ENCODE assay signal across 1 cellular context in the genomic region with DNA sequence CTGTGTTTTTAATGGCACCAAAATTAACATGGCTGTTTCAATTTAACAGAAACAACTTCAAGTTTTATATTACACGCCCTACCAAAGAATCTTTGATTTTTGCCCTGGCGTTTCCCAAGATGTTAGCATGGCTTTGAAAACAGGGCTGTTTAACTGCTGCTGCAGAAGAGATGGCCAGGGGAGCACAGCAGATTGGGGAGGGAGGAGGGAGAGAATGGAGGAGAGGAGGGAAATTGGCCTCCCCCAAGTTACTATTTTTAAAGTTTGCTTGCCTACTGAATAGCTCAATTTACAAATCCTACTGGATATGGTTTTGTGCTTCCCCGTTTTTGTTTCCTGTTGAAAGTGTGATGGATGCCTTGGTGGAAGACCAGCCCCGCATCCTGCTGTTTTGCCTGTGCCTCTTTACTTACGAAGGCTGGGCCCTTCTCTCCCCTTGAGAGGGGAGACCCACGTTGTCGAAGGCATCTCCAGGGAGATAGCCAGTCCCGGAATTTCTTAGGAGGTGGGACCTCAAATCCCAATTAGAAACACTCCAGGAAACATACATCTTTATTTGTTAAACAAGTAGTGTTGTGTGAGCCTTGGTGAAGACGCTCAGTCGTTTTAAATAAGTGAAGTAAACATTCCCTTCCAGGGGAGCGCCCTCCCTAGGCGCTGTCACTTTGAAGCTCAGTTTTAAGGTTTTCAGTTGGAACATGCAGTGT.
TF ChIP-seq lines count a peak whose summit lies in the region.

No MANE protein-coding gene starts in this region.

TF ChIP-seq in H1, 55 proteins besides CTCF, POLR2A, EP300 and RAD21 (continued from another document):
- peak; percentile 82 for TF ChIP-seq NANOG (IDR thresholded peaks at IDR 0.05; ENCODE audit: insufficient read depth, low read depth, low read length, poor library complexity, severe bottlenecking)
- TF ChIP-seq, protein P1, sequence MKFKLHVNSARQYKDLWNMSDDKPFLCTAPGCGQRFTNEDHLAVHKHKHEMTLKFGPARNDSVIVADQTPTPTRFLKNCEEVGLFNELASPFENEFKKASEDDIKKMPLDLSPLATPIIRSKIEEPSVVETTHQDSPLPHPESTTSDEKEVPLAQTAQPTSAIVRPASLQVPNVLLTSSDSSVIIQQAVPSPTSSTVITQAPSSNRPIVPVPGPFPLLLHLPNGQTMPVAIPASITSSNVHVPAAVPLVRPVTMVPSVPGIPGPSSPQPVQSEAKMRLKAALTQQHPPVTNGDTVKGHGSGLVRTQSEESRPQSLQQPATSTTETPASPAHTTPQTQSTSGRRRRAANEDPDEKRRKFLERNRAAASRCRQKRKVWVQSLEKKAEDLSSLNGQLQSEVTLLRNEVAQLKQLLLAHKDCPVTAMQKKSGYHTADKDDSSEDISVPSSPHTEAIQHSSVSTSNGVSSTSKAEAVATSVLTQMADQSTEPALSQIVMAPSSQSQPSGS (IDR thresholded peaks at IDR 0.05; ENCODE audit: low read length): no peak
- TF ChIP-seq HDAC2 (IDR thresholded peaks at IDR 0.05; ENCODE audit: borderline replicate concordance in 1 of 2, low read depth in 2 of 2, low read length in 2 of 2): 0 out of 4 replicates have a peak, but pooled peaks of 1 of the 2 experiments have one; percentile 72
- TF ChIP-seq CREB1 (IDR thresholded peaks at IDR 0.05): 0 out of 2 replicates have a peak, but pooled peaks have one; percentile 32
- no peak for TF ChIP-seq ASH2L (IDR thresholded peaks at IDR 0.05; ENCODE audit: low read length)
- 0 out of 2 replicates have a peak, but pooled peaks have one; percentile 22 for TF ChIP-seq SP1 (IDR thresholded peaks at IDR 0.05; ENCODE audit: low read depth, low read length)
- no peak for TF ChIP-seq BACH1 (IDR thresholded peaks at IDR 0.05; ENCODE audit: low read length)
- TF ChIP-seq TAF7 (optimal IDR thresholded peaks at IDR 0.05; ENCODE audit: borderline replicate concordance, low read depth, low read length): no peak
- no peak for TF ChIP-seq SUZ12 (IDR thresholded peaks at IDR 0.05; ENCODE audit: low read length)
- no peak for TF ChIP-seq JUND (IDR thresholded peaks at IDR 0.05; ENCODE audit: low read length)
- TF ChIP-seq TEAD4 (IDR thresholded peaks at IDR 0.05; ENCODE audit: low read depth, low read length): peak; percentile 78; the same call in 1 of the 2 replicates
- TF ChIP-seq CHD2 (IDR thresholded peaks at IDR 0.05; ENCODE audit: low read length): no peak
